8 cellular contexts compared by ENCODE assay signal in genomic region chr22:42069801-42070516, GRCh38. TPM values are rescaled to one million over a fixed set of nuclear protein-coding genes. Genes with fewer than 3 reads are reported as not detected.
DNase-seq lines count a peak whose midpoint lies in the region; ATAC-seq and FAIRE-seq lines count a peak whose summit lies in the region.

No MANE protein-coding gene starts in this region.

- H3K27me3 Mint-ChIP-seq in naive thymus-derived CD8-positive, alpha-beta T cell: no peaks in the 10 kb centered on the region

- DNase-seq in D341Med (ENCODE audit: low spot score): peak; percentile 18
- no peak for DNase-seq in H7
- peak; percentile 34 for DNase-seq in SIG-M5 (lab: John Stamatoyannopoulos, UW)
- DNase-seq in epithelial cell of prostate (ENCODE audit: low read depth, low spot score): no peak
- DNase-seq in naive thymus-derived CD8-positive, alpha-beta T cell: no peak
- DNase-seq in iPS-NIHi11 (ENCODE audit: low spot score): no peak
- no peak for DNase-seq in NCI-H510A treated with DMSO at 0.1 percent for 48 hours (lab: John Stamatoyannopoulos, UW)
- DNase-seq in HTR-8/SVneo (ENCODE audit: insufficient read length, low spot score): no peak

- peak overlapping the region in 9 of 10 donors; percentile 75 to 93 (median 90) for H3K27ac Mint-ChIP-seq in naive thymus-derived CD8-positive, alpha-beta T cell

- H3K4me3 Mint-ChIP-seq in naive thymus-derived CD8-positive, alpha-beta T cell: peak overlapping the region; percentile 86 to 97 (median 93)

- peak overlapping the region; percentile 55 for H3K27ac ChIP-seq in epithelial cell of prostate

- peak overlapping the region; percentile 65 for H3K4me3 ChIP-seq in H7 (ENCODE audit: insufficient read depth, low read depth, low read length)

- FAIRE-seq in HTR-8/SVneo (lab: Jason Lieb, UNC): no peak

- no peaks in the 10 kb centered on the region for H3K9me3 Mint-ChIP-seq in naive thymus-derived CD8-positive, alpha-beta T cell

- H3K27me3 ChIP-seq in H7 (ENCODE audit: control insufficient read depth, insufficient read depth, low read length): peaks cover 12% of the 10 kb centered on the region

- H3K4me1 Mint-ChIP-seq in naive thymus-derived CD8-positive, alpha-beta T cell: peaks cover 22 to 46% (median 33%) of the 10 kb centered on the region in 4 donors

- peaks cover 0 to 16% (median 4%) of the 10 kb centered on the region in 3 donors for H3K36me3 Mint-ChIP-seq in naive thymus-derived CD8-positive, alpha-beta T cell

- peaks cover 4% of the 10 kb centered on the region for H3K36me3 ChIP-seq in H7 (replicated peaks; ENCODE audit: control insufficient read depth, insufficient read depth, low read length)

- no peak for ATAC-seq in naive thymus-derived CD8-positive, alpha-beta T cell

- POLR2A ChIA-PET in naive thymus-derived CD8-positive, alpha-beta T cell (lab: Charles Lee): interaction anchor here (0.6 to 3.0 kb wide), 8 partner anchors 9 to 388 kb away, joined by 3 to 46 read pairs (median 4); partner anchors contain the start of genes NDUFA6, SMDT1 and WBP2NL

RNA-seq across cellular contexts. Expression of gene NAGA, which starts 0.7 kb away (rescaled TPM):
- 30.9 and 44.5 TPM in 2 replicates for total RNA-seq in H7 (2014; rRNA removed; shearing (Covaris generic))
- 1 to 10 TPM; 7.8 to 9.1 TPM for total RNA-seq in naive thymus-derived CD8-positive, alpha-beta T cell
- 10 to 100 TPM in 2 of 3 donors, 1 to 10 TPM in 1; 8.2 to 11.2 (median 10.2) TPM for polyA plus RNA-seq in naive thymus-derived CD8-positive, alpha-beta T cell

RNA-seq across cellular contexts. Expression of gene PHETA2, which starts 4.1 kb away (rescaled TPM):
- 10.3 and 11.5 TPM in 2 replicates for total RNA-seq in H7 (2014; rRNA removed; shearing (Covaris generic))
- total RNA-seq in naive thymus-derived CD8-positive, alpha-beta T cell: 1 to 10 TPM in 1 of 2 experiments, under 1 TPM in 1; 0.74 to 1.6 TPM
- under 1 TPM; 0.08 to 0.17 (median 0.13) TPM for polyA plus RNA-seq in naive thymus-derived CD8-positive, alpha-beta T cell

RNA-seq across cellular contexts. Expression of gene SMDT1, which starts 9.5 kb away (rescaled TPM):
- total RNA-seq in H7 (2014; rRNA removed; shearing (Covaris generic)): 5.6 and 11.4 TPM in 2 replicates
- total RNA-seq in naive thymus-derived CD8-positive, alpha-beta T cell: 10 to 100 TPM; 86.6 to 99.9 TPM
- 100 to 1,000 TPM; 152 to 294 (median 179) TPM for polyA plus RNA-seq in naive thymus-derived CD8-positive, alpha-beta T cell

RNA-seq across cellular contexts. Expression of gene NDUFA6, which starts 20.6 kb away (rescaled TPM):
- total RNA-seq in H7 (2014; rRNA removed; shearing (Covaris generic)): 62.3 and 65.0 TPM in 2 replicates
- total RNA-seq in naive thymus-derived CD8-positive, alpha-beta T cell: 10 to 100 TPM; 41.0 to 41.1 TPM
- 100 to 1,000 TPM; 106 to 137 (median 115) TPM for polyA plus RNA-seq in naive thymus-derived CD8-positive, alpha-beta T cell

Comparison
In these comparisons a context has a peak if more than half of its experiments do, and no peak if none do; other contexts are left out.
1. DNase-seq: peak in D341Med (single experiment) and SIG-M5 (single experiment); none in H7 (single experiment), epithelial cell of prostate (single experiment), naive thymus-derived CD8-positive, alpha-beta T cell (0 of 10), iPS-NIHi11 (single experiment), NCI-H510A treated with DMSO at 0.1 percent for 48 hours (single experiment) and HTR-8/SVneo (single experiment).